12 cellular contexts compared by ENCODE assay signal in genomic region chr19:54684537-54684936, GRCh38. TPM values are rescaled to one million over a fixed set of nuclear protein-coding genes. Genes with fewer than 3 reads are reported as not detected.
DNase-seq lines count a peak whose midpoint lies in the region; ATAC-seq and TF ChIP-seq lines count a peak whose summit lies in the region.
"Had no signal": no experiment of that assay in that cellular context is flagged by ENCODE, and none has a peak within 500 bp of the region (broad histone marks: within the 10 kb centered on the region; RNA-seq: fewer than 3 reads in every experiment).

No MANE protein-coding gene starts in this region.

- H3K27me3 ChIP-seq in A673 (replicated peaks; ENCODE audit: insufficient read depth, low read depth, low read length, poor library complexity) = peaks cover 42% of the 10 kb centered on the region
- H3K27me3 ChIP-seq: right atrium auricular region had no signal

- CTCF ChIA-PET in A673 (lab: Charles Lee) (interaction anchor here (0.6 to 0.7 kb wide), 2 partner anchors 224 to 462 kb away, joined by 3 read pairs; no protein-coding TSS in a partner anchor), HEK293T (lab: Yijun Ruan, JAX) (no interaction called here), OCI-LY7 (lab: Charles Lee; ENCODE audit: unreplicated experiment) (no interaction called here)

- H3K4me3 ChIP-seq in A673 (ENCODE audit: low read depth, low read length, poor library complexity, severe bottlenecking) (no peak overlapping the region), OCI-LY7 (ENCODE audit: low read depth, low read length, poor library complexity, severe bottlenecking) (no peak overlapping the region)
- H3K4me3 ChIP-seq: right atrium auricular region had no signal

- H3K9me3 ChIP-seq in A673 (ENCODE audit: low read depth, low read length, poor library complexity, severe bottlenecking) = no peaks in the 10 kb centered on the region
- H3K9me3 ChIP-seq in OCI-LY7 (ENCODE audit: low read length) = no peaks in the 10 kb centered on the region
- H3K9me3 ChIP-seq: right atrium auricular region had no signal

- H2AFZ ChIP-seq in OCI-LY7 (ENCODE audit: low read length) = no peak overlapping the region

- no peaks in the 10 kb centered on the region for H3K4me1 ChIP-seq in A673 (ENCODE audit: insufficient read depth, low read length, poor library complexity, severe bottlenecking)
- H3K4me1 ChIP-seq in OCI-LY7 (ENCODE audit: insufficient read depth, low read length, poor library complexity, severe bottlenecking) = peaks cover 4% of the 10 kb centered on the region
- H3K4me1 ChIP-seq: right atrium auricular region had no signal

- BruUV-seq in A673 (replicated peaks; lab: Mats Ljungman, UMichigan) (no TSS peak), OCI-LY7 (replicated peaks; lab: Mats Ljungman, UMichigan) (no TSS peak)

- intact Hi-C loops in A673 (cut with micrococcal nuclease; ENCODE audit: unreplicated experiment) (no loop called here), OCI-LY7 (cut with micrococcal nuclease; ENCODE audit: unreplicated experiment) (no loop called here)

- POLR2A ChIA-PET in A673 (lab: Charles Lee; ENCODE audit: low non-redundant PET) (no interaction called here), HEK293T (lab: Yijun Ruan, JAX) (no interaction called here), OCI-LY7 (lab: Charles Lee) (interaction anchor here (0.6 kb wide), 1 partner anchor 223 kb away, joined by 3 read pairs; no protein-coding TSS in a partner anchor)

- no peak overlapping the region for H3K4me2 ChIP-seq in OCI-LY7 (ENCODE audit: low read length)

- no peaks in the 10 kb centered on the region for H3K9me2 ChIP-seq in OCI-LY7 (ENCODE audit: insufficient read depth, low read length)

- ATAC-seq in GM21526 (IDR thresholded peaks at IDR 0.05; ENCODE audit: low FRiP score, unreplicated experiment) (no peak), HG02623 (IDR thresholded peaks at IDR 0.05; ENCODE audit: unreplicated experiment) (no peak)

- no peaks in the 10 kb centered on the region for H4K20me1 ChIP-seq in OCI-LY7 (ENCODE audit: insufficient read depth, low read length)

- TF ChIP-seq CTCF in A673 (conservative IDR thresholded peaks at IDR 0.05; ENCODE audit: low read depth, low read length) = no peak
- TF ChIP-seq CTCF in OCI-LY7 (conservative IDR thresholded peaks at IDR 0.05; ENCODE audit: low read length) = no peak

- H3K36me3 ChIP-seq in A673 (ENCODE audit: insufficient read depth, low read length, poor library complexity, severe bottlenecking) (no peaks in the 10 kb centered on the region), OCI-LY7 (ENCODE audit: insufficient read depth, low read length) (no peaks in the 10 kb centered on the region)
- H3K36me3 ChIP-seq: right atrium auricular region had no signal

- H3K79me2 ChIP-seq in OCI-LY7 (ENCODE audit: insufficient read depth, low read depth, low read length) = no peaks in the 10 kb centered on the region

- peak; percentile 55 for DNase-seq in A673 (ENCODE audit: low spot score)
- DNase-seq in HEK293T (ENCODE audit: extremely low spot score) = peak; percentile 16
- DNase-seq in OCI-LY7 (ENCODE audit: low spot score) = peak; percentile 27
- peak; percentile 69 for DNase-seq in dermis blood vessel endothelial cell
- DNase-seq in NCI-H2081 treated with DMSO at 0.1 percent for 48 hours (lab: John Stamatoyannopoulos, UW) = no peak
- DNase-seq in NCI-H774 (lab: John Stamatoyannopoulos, UW) = no peak
- DNase-seq: activated CD8-positive, alpha-beta memory T cell treated with anti-CD3 and anti-CD28 coated beads, Interleukin-2, amount 50 U/mL, for 48 hours; COR-L47; NCI-H524 treated with DMSO at 0.1 percent for 48 hours had no signal

- H3K27ac ChIP-seq in A673 (ENCODE audit: low read depth, low read length, poor library complexity, severe bottlenecking) (no peak overlapping the region), OCI-LY7 (ENCODE audit: low read depth, low read length, poor library complexity, severe bottlenecking) (no peak overlapping the region)
- H3K27ac ChIP-seq: right atrium auricular region had no signal

TF ChIP-seq in HEK293T, 16 proteins besides CTCF, POLR2A, EP300 and RAD21:
- no peak for TF ChIP-seq FOXK2 (IDR thresholded peaks at IDR 0.05)

RNA-seq across cellular contexts. Expression of gene LILRB4, which starts 21.8 kb away (rescaled TPM):
- total RNA-seq in A673 (2021) = not detected in 2 replicates
- total RNA-seq in OCI-LY7 (2014; rRNA removed; shearing (Covaris generic)) = 0.82 and 1.4 TPM in 2 replicates
- 3.0 and 6.2 TPM in 2 replicates for total RNA-seq in OCI-LY7 (2022)
- total RNA-seq in dermis blood vessel endothelial cell = not detected in 2 replicates

RNA-seq across cellular contexts. Expression of gene KIR3DL3, which starts 39.7 kb away (rescaled TPM):
- total RNA-seq in A673 (2021) (not detected in 2 replicates), OCI-LY7 (2022) (not detected in 2 replicates), dermis blood vessel endothelial cell (not detected in 2 replicates)
- not detected in 2 replicates for total RNA-seq in OCI-LY7 (2014; rRNA removed; shearing (Covaris generic))
- total RNA-seq: right atrium auricular region had no signal

RNA-seq across cellular contexts. Expression of gene KIR2DL3, which starts 53.8 kb away (rescaled TPM):
- total RNA-seq in A673 (2021) = not detected in 2 replicates
- total RNA-seq in OCI-LY7 (2014; rRNA removed; shearing (Covaris generic)) = not detected in 2 replicates
- total RNA-seq in OCI-LY7 (2022) = not detected in 2 replicates
- not detected in 2 replicates for total RNA-seq in dermis blood vessel endothelial cell
- total RNA-seq: right atrium auricular region had no signal

RNA-seq across cellular contexts. Expression of gene LILRB1, which starts 54.3 kb away (rescaled TPM):
- not detected in 2 replicates for total RNA-seq in A673 (2021)
- total RNA-seq in OCI-LY7 (2014; rRNA removed; shearing (Covaris generic)) = not detected in 2 replicates
- 4.5 and 5.8 TPM in 2 replicates for total RNA-seq in OCI-LY7 (2022)
- total RNA-seq in dermis blood vessel endothelial cell = not detected in 2 replicates

Comparison
In these comparisons a context has a peak if more than half of its experiments do, and no peak if none do; other contexts are left out.
1. DNase-seq: peak in A673 (single experiment), HEK293T (single experiment), OCI-LY7 (single experiment) and dermis blood vessel endothelial cell (single experiment); none in NCI-H2081 treated with DMSO at 0.1 percent for 48 hours (single experiment) and NCI-H774 (single experiment).